Comparison of ENCODE assay signal across 9 cellular contexts in genomic region chr22:20859615-20860014, GRCh38. TPM values are rescaled to one million over a fixed set of nuclear protein-coding genes. Genes with fewer than 3 reads are reported as not detected.
DNase-seq lines count a peak whose midpoint lies in the region; FAIRE-seq and TF ChIP-seq lines count a peak whose summit lies in the region.
"Had no signal": no experiment of that assay in that cellular context is flagged by ENCODE, and none has a peak within 500 bp of the region (broad histone marks: within the 10 kb centered on the region; RNA-seq: fewer than 3 reads in every experiment).

No MANE protein-coding gene starts in this region.

- H3K4me1 Mint-ChIP-seq in T-helper 2 cell treated with Interferon-gamma antibody and Interleukin-4, amounts not matched to agents 5 μg/mL and 100 μg/mL, for 36 hours (ENCODE audit: low read depth): peaks cover 22% of the 10 kb centered on the region
- peaks cover 35% of the 10 kb centered on the region for H3K4me1 Mint-ChIP-seq in activated T-helper 2 cell treated with anti-CD3 and anti-CD28 coated beads, Interferon-gamma antibody, Interleukin-2, Interleukin-4, amounts not matched to agents 10 μg/mL and 5 μg/mL and 100 μg/mL, durations not matched to agents 14 hours and 24 hours and 36 hours (ENCODE audit: low read depth)

- H3K4me3 Mint-ChIP-seq in T-helper 2 cell treated with Interferon-gamma antibody and Interleukin-4, amounts not matched to agents 5 μg/mL and 100 μg/mL, for 36 hours: peak overlapping the region; percentile 86
- H3K4me3 Mint-ChIP-seq in activated T-helper 2 cell treated with anti-CD3 and anti-CD28 coated beads, Interferon-gamma antibody, Interleukin-2, Interleukin-4, amounts not matched to agents 10 μg/mL and 5 μg/mL and 100 μg/mL, durations not matched to agents 14 hours and 24 hours and 36 hours (ENCODE audit: low read depth): peak overlapping the region; percentile 82

- TF ChIP-seq POLR2A in suprapubic skin (IDR thresholded peaks at IDR 0.05): no peak

- H3K36me3 ChIP-seq in kidney epithelial cell (ENCODE audit: control insufficient read depth, insufficient read depth, low read length) (no peaks in the 10 kb centered on the region), suprapubic skin (peaks cover 6% of the 10 kb centered on the region)

- intact Hi-C loops in activated T-helper 2 cell treated with anti-CD3 and anti-CD28 coated beads, Interferon-gamma antibody, Interleukin-2, Interleukin-4, amounts not matched to agents 10 μg/mL and 5 μg/mL and 100 μg/mL, durations not matched to agents 14 hours and 24 hours and 36 hours (cut with micrococcal nuclease): loop anchor here (2.0 to 10.0 kb wide), 2 partner anchors 75 to 141 kb away; no protein-coding TSS in a partner anchor

- peak overlapping the region; percentile 68 for H3K27ac Mint-ChIP-seq in T-helper 2 cell treated with Interferon-gamma antibody and Interleukin-4, amounts not matched to agents 5 μg/mL and 100 μg/mL, for 36 hours
- peak overlapping the region; percentile 60 for H3K27ac Mint-ChIP-seq in activated T-helper 2 cell treated with anti-CD3 and anti-CD28 coated beads, Interferon-gamma antibody, Interleukin-2, Interleukin-4, amounts not matched to agents 10 μg/mL and 5 μg/mL and 100 μg/mL, durations not matched to agents 14 hours and 24 hours and 36 hours

- no peak for DNase-seq in T-helper 2 cell treated with Interferon-gamma antibody and Interleukin-4, amounts not matched to agents 5 μg/mL and 100 μg/mL, for 36 hours (ENCODE audit: low spot score)
- DNase-seq in T-helper 2 cell (no peak), kidney epithelial cell (ENCODE audit: low read depth) (no peak), suprapubic skin (ENCODE audit: low spot score in 2 of 2) (no peak), GM19240 (ENCODE audit: insufficient read length, low spot score) (no peak), RCC 7860 (ENCODE audit: low spot score) (no peak), GF-D8 (lab: John Stamatoyannopoulos, UW) (no peak)
- DNase-seq in activated T-helper 2 cell treated with anti-CD3 and anti-CD28 coated beads, Interferon-gamma antibody, Interleukin-2, Interleukin-4, amounts not matched to agents 10 μg/mL and 5 μg/mL and 100 μg/mL, durations not matched to agents 14 hours and 24 hours and 36 hours (ENCODE audit: low spot score): no peak
- DNase-seq: KG1 had no signal

- H3K27ac ChIP-seq in suprapubic skin: peak overlapping the region; percentile 84

- 32% methylated on average over 8 of the region's 8 CpGs for WGBS in suprapubic skin

- TF ChIP-seq EP300 in suprapubic skin (IDR thresholded peaks at IDR 0.05): no peak

- no peaks in the 10 kb centered on the region for H3K27me3 ChIP-seq in kidney epithelial cell (ENCODE audit: control insufficient read depth, insufficient read depth, low read length)
- H3K27me3 ChIP-seq in suprapubic skin: no peaks in the 10 kb centered on the region

- peaks cover 69% of the 10 kb centered on the region for H3K4me1 ChIP-seq in suprapubic skin

- no peaks in the 10 kb centered on the region for H3K9me3 Mint-ChIP-seq in T-helper 2 cell treated with Interferon-gamma antibody and Interleukin-4, amounts not matched to agents 5 μg/mL and 100 μg/mL, for 36 hours
- no peaks in the 10 kb centered on the region for H3K9me3 Mint-ChIP-seq in activated T-helper 2 cell treated with anti-CD3 and anti-CD28 coated beads, Interferon-gamma antibody, Interleukin-2, Interleukin-4, amounts not matched to agents 10 μg/mL and 5 μg/mL and 100 μg/mL, durations not matched to agents 14 hours and 24 hours and 36 hours

- peak overlapping the region; percentile 77 for H3K4me3 ChIP-seq in kidney epithelial cell (ENCODE audit: low read depth, low read length)
- H3K4me3 ChIP-seq in suprapubic skin: peak overlapping the region; percentile 68

- FAIRE-seq in RCC 7860 (lab: Jason Lieb, UNC): no peak

- no peaks in the 10 kb centered on the region for H3K27me3 Mint-ChIP-seq in T-helper 2 cell treated with Interferon-gamma antibody and Interleukin-4, amounts not matched to agents 5 μg/mL and 100 μg/mL, for 36 hours (ENCODE audit: low read depth)
- H3K27me3 Mint-ChIP-seq in activated T-helper 2 cell treated with anti-CD3 and anti-CD28 coated beads, Interferon-gamma antibody, Interleukin-2, Interleukin-4, amounts not matched to agents 10 μg/mL and 5 μg/mL and 100 μg/mL, durations not matched to agents 14 hours and 24 hours and 36 hours (ENCODE audit: low read depth): no peaks in the 10 kb centered on the region

- TF ChIP-seq CTCF in kidney epithelial cell (IDR thresholded peaks at IDR 0.05; ENCODE audit: insufficient read depth, low read length, poor library complexity, severe bottlenecking): no peak
- no peak for TF ChIP-seq CTCF in suprapubic skin (IDR thresholded peaks at IDR 0.05)

- peaks cover 13% of the 10 kb centered on the region for H3K36me3 Mint-ChIP-seq in T-helper 2 cell treated with Interferon-gamma antibody and Interleukin-4, amounts not matched to agents 5 μg/mL and 100 μg/mL, for 36 hours (ENCODE audit: low read depth)
- peaks cover 15% of the 10 kb centered on the region for H3K36me3 Mint-ChIP-seq in activated T-helper 2 cell treated with anti-CD3 and anti-CD28 coated beads, Interferon-gamma antibody, Interleukin-2, Interleukin-4, amounts not matched to agents 10 μg/mL and 5 μg/mL and 100 μg/mL, durations not matched to agents 14 hours and 24 hours and 36 hours (ENCODE audit: low read depth)

- no peaks in the 10 kb centered on the region for H3K9me3 ChIP-seq in suprapubic skin

RNA-seq across cellular contexts. Expression of gene SNAP29, which starts 0.8 kb away (rescaled TPM):
- 24.2 and 31.4 TPM in 2 replicates for total RNA-seq in activated T-helper 2 cell treated with anti-CD3 and anti-CD28 coated beads, Interferon-gamma antibody, Interleukin-2, Interleukin-4, amounts not matched to agents 10 μg/mL and 5 μg/mL and 100 μg/mL, durations not matched to agents 14 hours and 24 hours and 36 hours
- 17.7 and 18.3 TPM in 2 replicates for total RNA-seq in kidney epithelial cell
- total RNA-seq in suprapubic skin: 10 to 100 TPM; 19.1 to 29.8 (median 22.8) TPM

RNA-seq across cellular contexts. Expression of gene PI4KA, which starts 1.0 kb away (rescaled TPM):
- total RNA-seq in activated T-helper 2 cell treated with anti-CD3 and anti-CD28 coated beads, Interferon-gamma antibody, Interleukin-2, Interleukin-4, amounts not matched to agents 10 μg/mL and 5 μg/mL and 100 μg/mL, durations not matched to agents 14 hours and 24 hours and 36 hours: 73.4 and 77.7 TPM in 2 replicates
- total RNA-seq in kidney epithelial cell (50.6 and 62.8 TPM in 2 replicates), suprapubic skin (100 to 1,000 TPM in 1 of 4 donors, 10 to 100 TPM in 3; 44.7 to 136 (median 67.7) TPM)

RNA-seq across cellular contexts. Expression of gene CRKL, which starts 57.6 kb away (rescaled TPM):
- 79.2 and 80.1 TPM in 2 replicates for total RNA-seq in activated T-helper 2 cell treated with anti-CD3 and anti-CD28 coated beads, Interferon-gamma antibody, Interleukin-2, Interleukin-4, amounts not matched to agents 10 μg/mL and 5 μg/mL and 100 μg/mL, durations not matched to agents 14 hours and 24 hours and 36 hours
- total RNA-seq in kidney epithelial cell: 47.7 and 51.1 TPM in 2 replicates
- total RNA-seq in suprapubic skin: 10 to 100 TPM; 52.7 to 75.3 (median 71.9) TPM
